Comparison of ENCODE assay signal across 1 cellular context in the genomic region with DNA sequence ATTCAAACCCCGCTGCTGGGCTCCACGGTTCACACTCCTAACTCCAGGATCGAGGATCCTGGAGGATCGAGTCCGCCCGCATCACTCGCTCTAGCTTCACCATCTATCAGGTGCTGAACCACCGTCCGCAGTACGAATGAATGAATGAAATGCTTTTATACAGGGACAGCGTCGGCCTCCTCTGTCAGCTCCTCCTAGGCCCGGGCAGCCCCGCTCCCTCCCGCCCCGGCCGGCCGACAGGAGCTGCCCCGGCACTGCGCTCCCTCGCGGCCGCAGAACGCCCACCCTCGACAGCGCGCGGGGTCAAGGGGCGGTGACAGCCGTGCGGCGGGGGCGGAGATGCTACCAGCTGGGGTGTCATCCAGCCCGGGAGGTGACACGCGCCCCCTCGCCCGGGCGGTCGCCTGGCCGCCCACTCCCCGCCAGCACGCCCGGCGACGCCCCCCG.
A peak's percentile ranks its signal among the peaks of the same experiment; 100 is the strongest.
TF ChIP-seq lines count a peak whose summit lies in the region.

No MANE protein-coding gene starts in this region.

TF ChIP-seq in K562, 482 proteins besides CTCF, POLR2A, EP300 and RAD21 (continued from another document):
- TF ChIP-seq, protein P1, sequence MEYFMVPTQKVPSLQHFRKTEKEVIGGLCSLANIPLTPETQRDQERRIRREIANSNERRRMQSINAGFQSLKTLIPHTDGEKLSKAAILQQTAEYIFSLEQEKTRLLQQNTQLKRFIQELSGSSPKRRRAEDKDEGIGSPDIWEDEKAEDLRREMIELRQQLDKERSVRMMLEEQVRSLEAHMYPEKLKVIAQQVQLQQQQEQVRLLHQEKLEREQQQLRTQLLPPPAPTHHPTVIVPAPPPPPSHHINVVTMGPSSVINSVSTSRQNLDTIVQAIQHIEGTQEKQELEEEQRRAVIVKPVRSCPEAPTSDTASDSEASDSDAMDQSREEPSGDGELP (CRISPR knock-in tag; IDR thresholded peaks at IDR 0.05; ENCODE audit: borderline replicate concordance) = peak; percentile 88; the same call in 1 of the 2 replicates
- TF ChIP-seq, protein P2, sequence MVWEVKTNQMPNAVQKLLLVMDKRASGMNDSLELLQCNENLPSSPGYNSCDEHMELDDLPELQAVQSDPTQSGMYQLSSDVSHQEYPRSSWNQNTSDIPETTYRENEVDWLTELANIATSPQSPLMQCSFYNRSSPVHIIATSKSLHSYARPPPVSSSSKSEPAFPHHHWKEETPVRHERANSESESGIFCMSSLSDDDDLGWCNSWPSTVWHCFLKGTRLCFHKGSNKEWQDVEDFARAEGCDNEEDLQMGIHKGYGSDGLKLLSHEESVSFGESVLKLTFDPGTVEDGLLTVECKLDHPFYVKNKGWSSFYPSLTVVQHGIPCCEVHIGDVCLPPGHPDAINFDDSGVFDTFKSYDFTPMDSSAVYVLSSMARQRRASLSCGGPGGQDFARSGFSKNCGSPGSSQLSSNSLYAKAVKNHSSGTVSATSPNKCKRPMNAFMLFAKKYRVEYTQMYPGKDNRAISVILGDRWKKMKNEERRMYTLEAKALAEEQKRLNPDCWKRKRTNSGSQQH (CRISPR knock-in tag; IDR thresholded peaks at IDR 0.05) = 0 out of 2 replicates have a peak, but pooled peaks have one; percentile 37
- TF ChIP-seq SIN3A (IDR thresholded peaks at IDR 0.05; ENCODE audit: borderline replicate concordance in 2 of 2, control insufficient read depth in 1 of 2, low read depth in 2 of 2, low read length in 2 of 2) (peak in 1 of 2 experiments; percentile 97; a peak in 3 of 4 replicates), NEUROD1 (IDR thresholded peaks at IDR 0.05; ENCODE audit: borderline replicate concordance, low read depth, low read length, partially characterized antibody) (peak; percentile 2), NRF1 (conservative IDR thresholded peaks at IDR 0.05 in 1 of 2, IDR thresholded peaks at IDR 0.05 in 1 of 2) (no peak), JUND (IDR thresholded peaks at IDR 0.05; ENCODE audit: borderline replicate concordance, low read depth, low read length) (0 out of 2 replicates have a peak, but pooled peaks have one; percentile 5), JUND (tag; IDR thresholded peaks at IDR 0.05; ENCODE audit: borderline replicate concordance, low read depth, low read length) (no peak), ZKSCAN1 (IDR thresholded peaks at IDR 0.05; ENCODE audit: low read depth, low read length) (peak; percentile 2; the same call in 1 of the 2 replicates), POLR2G (IDR thresholded peaks at IDR 0.05; ENCODE audit: low read depth, low read length) (peak; percentile 75), GTF2A2 (tag; IDR thresholded peaks at IDR 0.05) (no peak), MAZ (CRISPR knock-in tag; conservative IDR thresholded peaks at IDR 0.05 in 1 of 2, IDR thresholded peaks at IDR 0.05 in 1 of 2) (peak; percentile 44 to 72; a peak in 2 of 4 replicates), TAF1 (IDR thresholded peaks at IDR 0.05; ENCODE audit: control insufficient read depth, extremely low read depth, insufficient read depth, low read length, severe bottlenecking) (peak; percentile 31), MYBL2 (IDR thresholded peaks at IDR 0.05; ENCODE audit: low read depth) (no peak), MYBL2 (CRISPR knock-in tag; IDR thresholded peaks at IDR 0.05; ENCODE audit: borderline replicate concordance) (no peak), ZBED1 (IDR thresholded peaks at IDR 0.05) (no peak), PHF8 (IDR thresholded peaks at IDR 0.05; ENCODE audit: borderline replicate concordance, low read length) (peak; percentile 22; the same call in 1 of the 2 replicates), CBX3 (IDR thresholded peaks at IDR 0.05; ENCODE audit: borderline replicate concordance in 1 of 2, low read length in 2 of 2) (peak in 1 of 2 experiments; percentile 22; a peak in 1 of 3 replicates), SAP30 (IDR thresholded peaks at IDR 0.05; ENCODE audit: borderline replicate concordance, insufficient read depth, low read depth, low read length, poor library complexity, severe bottlenecking) (peak; percentile 84)
- TF ChIP-seq, protein P3, sequence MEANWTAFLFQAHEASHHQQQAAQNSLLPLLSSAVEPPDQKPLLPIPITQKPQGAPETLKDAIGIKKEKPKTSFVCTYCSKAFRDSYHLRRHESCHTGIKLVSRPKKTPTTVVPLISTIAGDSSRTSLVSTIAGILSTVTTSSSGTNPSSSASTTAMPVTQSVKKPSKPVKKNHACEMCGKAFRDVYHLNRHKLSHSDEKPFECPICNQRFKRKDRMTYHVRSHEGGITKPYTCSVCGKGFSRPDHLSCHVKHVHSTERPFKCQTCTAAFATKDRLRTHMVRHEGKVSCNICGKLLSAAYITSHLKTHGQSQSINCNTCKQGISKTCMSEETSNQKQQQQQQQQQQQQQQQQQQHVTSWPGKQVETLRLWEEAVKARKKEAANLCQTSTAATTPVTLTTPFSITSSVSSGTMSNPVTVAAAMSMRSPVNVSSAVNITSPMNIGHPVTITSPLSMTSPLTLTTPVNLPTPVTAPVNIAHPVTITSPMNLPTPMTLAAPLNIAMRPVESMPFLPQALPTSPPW (CRISPR knock-in tag; IDR thresholded peaks at IDR 0.05) = peak; percentile 73; the same call in 1 of the 2 replicates
- TF ChIP-seq, protein P4, sequence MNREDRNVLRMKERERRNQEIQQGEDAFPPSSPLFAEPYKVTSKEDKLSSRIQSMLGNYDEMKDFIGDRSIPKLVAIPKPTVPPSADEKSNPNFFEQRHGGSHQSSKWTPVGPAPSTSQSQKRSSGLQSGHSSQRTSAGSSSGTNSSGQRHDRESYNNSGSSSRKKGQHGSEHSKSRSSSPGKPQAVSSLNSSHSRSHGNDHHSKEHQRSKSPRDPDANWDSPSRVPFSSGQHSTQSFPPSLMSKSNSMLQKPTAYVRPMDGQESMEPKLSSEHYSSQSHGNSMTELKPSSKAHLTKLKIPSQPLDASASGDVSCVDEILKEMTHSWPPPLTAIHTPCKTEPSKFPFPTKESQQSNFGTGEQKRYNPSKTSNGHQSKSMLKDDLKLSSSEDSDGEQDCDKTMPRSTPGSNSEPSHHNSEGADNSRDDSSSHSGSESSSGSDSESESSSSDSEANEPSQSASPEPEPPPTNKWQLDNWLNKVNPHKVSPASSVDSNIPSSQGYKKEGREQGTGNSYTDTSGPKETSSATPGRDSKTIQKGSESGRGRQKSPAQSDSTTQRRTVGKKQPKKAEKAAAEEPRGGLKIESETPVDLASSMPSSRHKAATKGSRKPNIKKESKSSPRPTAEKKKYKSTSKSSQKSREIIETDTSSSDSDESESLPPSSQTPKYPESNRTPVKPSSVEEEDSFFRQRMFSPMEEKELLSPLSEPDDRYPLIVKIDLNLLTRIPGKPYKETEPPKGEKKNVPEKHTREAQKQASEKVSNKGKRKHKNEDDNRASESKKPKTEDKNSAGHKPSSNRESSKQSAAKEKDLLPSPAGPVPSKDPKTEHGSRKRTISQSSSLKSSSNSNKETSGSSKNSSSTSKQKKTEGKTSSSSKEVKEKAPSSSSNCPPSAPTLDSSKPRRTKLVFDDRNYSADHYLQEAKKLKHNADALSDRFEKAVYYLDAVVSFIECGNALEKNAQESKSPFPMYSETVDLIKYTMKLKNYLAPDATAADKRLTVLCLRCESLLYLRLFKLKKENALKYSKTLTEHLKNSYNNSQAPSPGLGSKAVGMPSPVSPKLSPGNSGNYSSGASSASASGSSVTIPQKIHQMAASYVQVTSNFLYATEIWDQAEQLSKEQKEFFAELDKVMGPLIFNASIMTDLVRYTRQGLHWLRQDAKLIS (CRISPR knock-in tag; IDR thresholded peaks at IDR 0.05) = 0 out of 2 replicates have a peak, but pooled peaks have one; percentile 6
